ENCODE assay signal across 1 cellular context in genomic region chr2:110744429-110744828, GRCh38.
TF ChIP-seq lines count a peak whose summit lies in the region.

No MANE protein-coding gene starts in this region.

TF ChIP-seq in GM12878, 131 proteins besides CTCF, POLR2A, EP300 and RAD21 (continued from another document):
- TF ChIP-seq BHLHE40 (IDR thresholded peaks at IDR 0.05; ENCODE audit: borderline replicate concordance in 1 of 2, low read depth in 2 of 2, low read length in 1 of 2) (peak; percentile 14 to 44; a peak in 1 of 4 replicates), IKZF2 (IDR thresholded peaks at IDR 0.05) (peak; percentile 56 to 71; a peak in 3 of 4 replicates), ETV6 (conservative IDR thresholded peaks at IDR 0.05 in 1 of 2, IDR thresholded peaks at IDR 0.05 in 1 of 2; ENCODE audit: borderline replicate concordance in 1 of 2, low read depth in 1 of 2) (no peak), ATF3 (IDR thresholded peaks at IDR 0.05; ENCODE audit: borderline replicate concordance, extremely low read depth, low read depth, low read length) (0 out of 2 replicates have a peak, but pooled peaks have one; percentile 8), PRDM15 (CRISPR knock-in tag; IDR thresholded peaks at IDR 0.05) (0 out of 2 replicates have a peak, but pooled peaks have one; percentile 11), JUNB (IDR thresholded peaks at IDR 0.05) (no peak), RAD51 (IDR thresholded peaks at IDR 0.05) (peak; percentile 85), RUNX3 (IDR thresholded peaks at IDR 0.05; ENCODE audit: low read length) (peak; percentile 56), NKRF (conservative IDR thresholded peaks at IDR 0.05) (no peak), MTA2 (IDR thresholded peaks at IDR 0.05; ENCODE audit: low read depth) (peak; percentile 55; the same call in 1 of the 2 replicates), BCL11A (IDR thresholded peaks at IDR 0.05; ENCODE audit: low read depth, low read length) (0 out of 2 replicates have a peak, but pooled peaks have one; percentile 13), STAT1 (conservative IDR thresholded peaks at IDR 0.05) (no peak), MEF2B (IDR thresholded peaks at IDR 0.05; ENCODE audit: partially characterized antibody, poor library complexity, severe bottlenecking) (no peak), E2F4 (IDR thresholded peaks at IDR 0.05; ENCODE audit: low read depth, low read length) (no peak), NR2F1 (conservative IDR thresholded peaks at IDR 0.05) (no peak), TARDBP (IDR thresholded peaks at IDR 0.05; ENCODE audit: borderline replicate concordance) (no peak), ZBTB11 (CRISPR knock-in tag; IDR thresholded peaks at IDR 0.05) (no peak), RELB (IDR thresholded peaks at IDR 0.05; ENCODE audit: low read depth) (no peak), CREB1 (IDR thresholded peaks at IDR 0.05; ENCODE audit: low read depth) (peak; percentile 57; the same call in 1 of the 2 replicates)
